Comparison of ENCODE assay signal across 9 cellular contexts in the genomic region with DNA sequence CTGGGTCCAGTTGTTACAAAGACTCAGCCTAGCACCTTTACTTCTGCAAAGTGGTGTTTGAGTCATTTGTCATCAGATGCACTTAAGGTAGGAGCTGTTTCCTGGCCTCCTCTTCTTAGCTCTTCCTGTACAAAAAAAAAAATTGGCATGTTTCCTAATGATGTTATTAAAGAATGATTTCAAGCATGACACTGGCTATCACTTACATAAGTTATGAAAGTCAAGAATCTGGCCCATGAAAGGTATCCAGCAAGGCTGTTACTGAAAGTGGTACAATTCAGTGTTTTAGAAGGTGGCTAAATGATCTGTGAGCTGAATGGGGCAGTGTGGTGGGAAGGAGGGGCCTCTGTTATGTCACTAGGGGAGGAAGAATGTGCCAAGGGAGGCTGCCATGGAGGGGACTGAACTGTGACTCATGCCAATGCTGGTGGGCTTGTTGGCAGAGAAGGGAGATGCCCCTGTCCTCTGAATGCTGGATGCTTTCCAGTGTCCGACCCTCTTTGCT.
DNase-seq lines count a peak whose midpoint lies in the region; ATAC-seq and TF ChIP-seq lines count a peak whose summit lies in the region.
"Had no signal": no experiment of that assay in that cellular context is flagged by ENCODE, and none has a peak within 500 bp of the region (broad histone marks: within the 10 kb centered on the region; RNA-seq: fewer than 3 reads in every experiment).

No MANE protein-coding gene starts in this region.

- H3K27me3 Mint-ChIP-seq in activated naive CD4-positive, alpha-beta T cell treated with anti-CD3 and anti-CD28 coated beads, Interleukin-2, amount 10 ng/mL, durations not matched to agents 7 days and 5 days = peaks cover 12% of the 10 kb centered on the region

- H3K27ac ChIP-seq in C4-2B (peak overlapping the region; percentile 28), coronary artery (peak overlapping the region; percentile 86 to 90)

- CTCF ChIA-PET in activated naive CD4-positive, alpha-beta T cell treated with anti-CD3 and anti-CD28 coated beads, Interleukin-2, amount 10 ng/mL, durations not matched to agents 7 days and 5 days (lab: Charles Lee) = no interaction called here

- ATAC-seq in mucosa of descending colon = peak; percentile 61
- no peak for ATAC-seq in HG03045 (IDR thresholded peaks at IDR 0.05; ENCODE audit: unreplicated experiment)
- ATAC-seq: stimulated activated naive CD8-positive, alpha-beta T cell treated with anti-CD3 and anti-CD28 coated beads, Interleukin-15, Interleukin-2, amounts not matched to agents 100 U/mL and 50 U/mL, for 24 hours had no signal

- H3K36me3 ChIP-seq in mucosa of descending colon (ENCODE audit: low read depth) = no peaks in the 10 kb centered on the region

- H3K4me1 Mint-ChIP-seq in activated naive CD4-positive, alpha-beta T cell treated with anti-CD3 and anti-CD28 coated beads, Interleukin-2, amount 10 ng/mL, durations not matched to agents 7 days and 5 days = no peaks in the 10 kb centered on the region

- peaks cover 12% of the 10 kb centered on the region for H3K4me1 ChIP-seq in mucosa of descending colon (ENCODE audit: low read depth)

- no peaks in the 10 kb centered on the region for H3K36me3 Mint-ChIP-seq in activated naive CD4-positive, alpha-beta T cell treated with anti-CD3 and anti-CD28 coated beads, Interleukin-2, amount 10 ng/mL, durations not matched to agents 7 days and 5 days

- no peaks in the 10 kb centered on the region for H3K9me3 ChIP-seq in mucosa of descending colon

- no peaks in the 10 kb centered on the region for H3K9me3 Mint-ChIP-seq in activated naive CD4-positive, alpha-beta T cell treated with anti-CD3 and anti-CD28 coated beads, Interleukin-2, amount 10 ng/mL, durations not matched to agents 7 days and 5 days

- intact Hi-C loops in mucosa of descending colon (cut with DNase I, micrococcal nuclease) = no loop called here

- H3K4me3 ChIP-seq in coronary artery = no peak overlapping the region
- H3K4me3 ChIP-seq in mucosa of descending colon = no peak overlapping the region

- no peak overlapping the region for H3K27ac Mint-ChIP-seq in activated naive CD4-positive, alpha-beta T cell treated with anti-CD3 and anti-CD28 coated beads, Interleukin-2, amount 10 ng/mL, durations not matched to agents 7 days and 5 days

- no peak for TF ChIP-seq CTCF in C4-2B (conservative IDR thresholded peaks at IDR 0.05)
- TF ChIP-seq CTCF in coronary artery (IDR thresholded peaks at IDR 0.05) = no peak
- TF ChIP-seq CTCF in mucosa of descending colon (IDR thresholded peaks at IDR 0.05) = no peak

- DNase-seq in NCI-H1436 (lab: John Stamatoyannopoulos, UW) (peak; percentile 59), coronary artery (ENCODE audit: low spot score) (no peak), mucosa of descending colon (peak in 1 of 3 donors; percentile 20), superior temporal gyrus (ENCODE audit: extremely low spot score) (no peak)
- no peak for DNase-seq in activated naive CD4-positive, alpha-beta T cell treated with anti-CD3 and anti-CD28 coated beads, Interleukin-2, amount 10 ng/mL, durations not matched to agents 7 days and 5 days
- DNase-seq in activated CD4-positive, CD25-positive, alpha-beta regulatory T cell (lab: John Stamatoyannopoulos, UW) = no peak
- DNase-seq: stimulated activated naive CD8-positive, alpha-beta T cell treated with anti-CD3 and anti-CD28 coated beads, Interleukin-15, Interleukin-2, amounts not matched to agents 100 U/mL and 50 U/mL, for 24 hours had no signal

- H3K4me3 Mint-ChIP-seq in activated naive CD4-positive, alpha-beta T cell treated with anti-CD3 and anti-CD28 coated beads, Interleukin-2, amount 10 ng/mL, durations not matched to agents 7 days and 5 days = no peak overlapping the region
